ENCODE assay signal across 10 cellular contexts in genomic region chr2:75523313-75524275, GRCh38. TPM values are rescaled to one million over a fixed set of nuclear protein-coding genes. Genes with fewer than 3 reads are reported as not detected.
DNase-seq lines count a peak whose midpoint lies in the region; ATAC-seq, FAIRE-seq and TF ChIP-seq lines count a peak whose summit lies in the region.
"Had no signal": no experiment of that assay in that cellular context is flagged by ENCODE, and none has a peak within 500 bp of the region (broad histone marks: within the 10 kb centered on the region; RNA-seq: fewer than 3 reads in every experiment).

No MANE protein-coding gene starts in this region.

- ATAC-seq in GM21360 (IDR thresholded peaks at IDR 0.05; ENCODE audit: unreplicated experiment), result peak; percentile 88

- FAIRE-seq in frontal cortex (lab: Jason Lieb, UNC) (no peak), GM19239 (lab: Jason Lieb, UNC) (no peak)

- TF ChIP-seq CTCF in fibroblast of mammary gland (conservative IDR thresholded peaks at IDR 0.05; ENCODE audit: control insufficient read depth, insufficient read depth, low read depth, low read length), result no peak

- DNase-seq in AG08396 (ENCODE audit: low spot score) (peak; percentile 49), LHCN-M2 (ENCODE audit: low read depth) (peak; percentile 76), fibroblast of mammary gland (ENCODE audit: low read depth) (peak; percentile 78), NCI-H1417 (lab: John Stamatoyannopoulos, UW) (no peak), frontal cortex (ENCODE audit: low spot score in 2 of 2) (no peak), NCI-H510A treated with DMSO at 0.1 percent for 48 hours (lab: John Stamatoyannopoulos, UW) (no peak), GM19239 (ENCODE audit: insufficient read length, low spot score) (no peak)
- DNase-seq: activated effector memory CD4-positive, alpha-beta T cell treated with Interleukin-2 at 50 U/mL for 16 hours; COR-L47 had no signal

- no peak overlapping the region for H3K4me3 ChIP-seq in fibroblast of mammary gland (ENCODE audit: control insufficient read depth, low read depth, low read length)

RNA-seq across cellular contexts. Expression of gene EVA1A, which starts 37.1 kb away (rescaled TPM):
- 21.4 and 29.0 TPM in 2 replicates for total RNA-seq in LHCN-M2 (2014; rRNA removed)
- polyA plus RNA-seq in LHCN-M2 (2012), result 41.9 TPM
- total RNA-seq in frontal cortex, result 0.41 TPM

Comparison
In these comparisons a context has a peak if more than half of its experiments do, and no peak if none do; other contexts are left out.
1. DNase-seq: peak in AG08396 (single experiment), LHCN-M2 (single experiment) and fibroblast of mammary gland (single experiment); none in NCI-H1417 (0 of 3), frontal cortex (0 of 2), NCI-H510A treated with DMSO at 0.1 percent for 48 hours (single experiment) and GM19239 (single experiment).
2. RNA of gene EVA1A, which starts 37.1 kb away (total RNA-seq): 21.4 to 29.0 TPM in LHCN-M2; 0.41 TPM in frontal cortex (single experiment); every median in the first group is over 10 times any median in the second.